ENCODE assay signal across 22 cellular contexts in the genomic region with DNA sequence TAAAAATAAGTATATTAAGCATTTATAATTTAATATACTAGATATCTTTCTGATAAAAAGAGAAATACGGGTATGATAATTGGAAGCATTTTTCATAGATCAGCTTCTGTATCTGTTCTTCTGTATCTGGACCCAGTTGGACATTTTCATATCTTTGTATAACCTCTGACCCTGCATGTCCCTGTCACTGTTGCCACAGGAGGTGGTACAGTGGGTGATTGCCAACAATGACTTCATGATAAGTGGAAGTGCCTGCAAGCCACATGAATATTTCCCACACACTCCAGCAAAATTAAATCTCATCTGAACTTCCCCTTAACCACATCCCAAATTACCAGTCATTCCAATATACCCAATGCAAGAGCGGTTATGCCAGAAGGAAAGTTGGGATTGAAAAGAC.
"Had no signal": no experiment of that assay in that cellular context is flagged by ENCODE, and none has a peak within 500 bp of the region (broad histone marks: within the 10 kb centered on the region; RNA-seq: fewer than 3 reads in every experiment).

No MANE protein-coding gene starts in this region.

- H3K27me3 ChIP-seq: esophagus squamous epithelium, neutrophil, sigmoid colon, stomach, uterus had no signal

- H3K9me3 ChIP-seq: esophagus squamous epithelium, left ventricle myocardium inferior, neutrophil, sigmoid colon, stomach, thoracic aorta, uterus had no signal

- FAIRE-seq: small intestine had no signal

- H3K4me1 Mint-ChIP-seq: naive thymus-derived CD8-positive, alpha-beta T cell had no signal

- H3K36me3 Mint-ChIP-seq: naive thymus-derived CD8-positive, alpha-beta T cell had no signal

- H3K27me3 Mint-ChIP-seq: dendritic cell treated with granulocyte-macrophage colony-stimulating factor and Interleukin-4, amounts not matched to agents 40 ng/mL and 50 ng/mL, for 4 days had no signal

- H3K36me3 ChIP-seq: esophagus squamous epithelium, left ventricle myocardium inferior, neutrophil, sigmoid colon, stomach, thoracic aorta, uterus had no signal

- H3K27ac ChIP-seq: epithelial cell of prostate, esophagus squamous epithelium, left ventricle myocardium inferior, neutrophil, sigmoid colon, stomach, thoracic aorta, uterus had no signal

- H3K4me3 Mint-ChIP-seq: dendritic cell treated with granulocyte-macrophage colony-stimulating factor and Interleukin-4, amounts not matched to agents 40 ng/mL and 50 ng/mL, for 4 days; effector memory CD8-positive, alpha-beta T cell; naive thymus-derived CD8-positive, alpha-beta T cell had no signal

- H3K4me3 ChIP-seq: esophagus squamous epithelium, left ventricle myocardium inferior, sigmoid colon, stomach, thoracic aorta, uterus had no signal

- DNase-seq: cerebellar nuclear complex; effector memory CD8-positive, alpha-beta T cell; esophagus squamous epithelium; foreskin fibroblast; head of caudate nucleus; hypothalamus; islet precursor cell; left ventricle myocardium inferior; naive thymus-derived CD8-positive, alpha-beta T cell; posterior cingulate gyrus; sigmoid colon; small intestine; stimulated activated CD4-positive, alpha-beta T cell treated with anti-CD3 and anti-CD28 coated beads, Interleukin-12 subunit alpha, Interleukin-12 subunit beta, amount 100 ng/mL, for 4 hours; stimulated activated naive CD4-positive, alpha-beta T cell; stomach; substantia nigra; trophoblast cell; uterus had no signal

- H3K4me1 ChIP-seq: esophagus squamous epithelium, sigmoid colon, uterus had no signal

- H3K9me3 Mint-ChIP-seq: effector memory CD8-positive, alpha-beta T cell had no signal

- ATAC-seq: effector memory CD8-positive, alpha-beta T cell; naive thymus-derived CD8-positive, alpha-beta T cell had no signal

- H3K27ac Mint-ChIP-seq: dendritic cell treated with granulocyte-macrophage colony-stimulating factor and Interleukin-4, amounts not matched to agents 40 ng/mL and 50 ng/mL, for 4 days; effector memory CD8-positive, alpha-beta T cell; naive thymus-derived CD8-positive, alpha-beta T cell had no signal
